8 cellular contexts compared by ENCODE assay signal in genomic region chr3:23761440-23761896, GRCh38. TPM values are rescaled to one million over a fixed set of nuclear protein-coding genes. Genes with fewer than 3 reads are reported as not detected.
A peak's percentile ranks its signal among the peaks of the same experiment; 100 is the strongest.
DNase-seq lines count a peak whose midpoint lies in the region; ATAC-seq and TF ChIP-seq lines count a peak whose summit lies in the region.

No MANE protein-coding gene starts in this region.

- H3K36me3 ChIP-seq in IMR-90 (ENCODE audit: control insufficient read depth, insufficient read depth, low read length) = no peaks in the 10 kb centered on the region
- no peaks in the 10 kb centered on the region for H3K36me3 ChIP-seq in mesenchymal stem cell (ENCODE audit: control insufficient read depth in 1 of 2, insufficient read depth in 2 of 2, low read depth in 1 of 2, low read length in 2 of 2)

- H2BK15ac ChIP-seq in IMR-90 (ENCODE audit: low read depth, low read length) (no peak overlapping the region), mesenchymal stem cell (ENCODE audit: low read depth, poor library complexity, severe bottlenecking) (no peak overlapping the region)

- H2AK5ac ChIP-seq in IMR-90 (ENCODE audit: low read depth, low read length) (no peak overlapping the region), mesenchymal stem cell (ENCODE audit: low read length, severe bottlenecking) (no peak overlapping the region)

- no peak overlapping the region for H2BK12ac ChIP-seq in mesenchymal stem cell (ENCODE audit: low read length in 2 of 2)

- no peak overlapping the region for H2BK20ac ChIP-seq in IMR-90 (ENCODE audit: low read depth, low read length)

- TF ChIP-seq POLR2A in IMR-90 (IDR thresholded peaks at IDR 0.05; ENCODE audit: low read depth, low read length) = no peak

- H3K4me2 ChIP-seq in IMR-90 (ENCODE audit: low read depth, low read length) (no peak overlapping the region), mesenchymal stem cell (ENCODE audit: low read length, poor library complexity, severe bottlenecking) (no peak overlapping the region)

- H2AK9ac ChIP-seq in IMR-90 (replicated peaks; ENCODE audit: low read depth, low read length, poor library complexity) = peak overlapping the region; percentile 23

- H3K79me1 ChIP-seq in IMR-90 (ENCODE audit: low read depth in 1 of 2, low read length in 2 of 2) = no peaks in the 10 kb centered on the region
- no peaks in the 10 kb centered on the region for H3K79me1 ChIP-seq in mesenchymal stem cell (replicated peaks; ENCODE audit: low read length, poor library complexity, severe bottlenecking)

- ATAC-seq in GM21737 (IDR thresholded peaks at IDR 0.05; ENCODE audit: unreplicated experiment) (peak; percentile 31), IMR-90 (ENCODE audit: low read depth) (peak; percentile 79; the same call in 1 of the 2 replicates)

- H4K20me1 ChIP-seq in IMR-90 (ENCODE audit: insufficient read depth, low read length) = no peaks in the 10 kb centered on the region

- H4K91ac ChIP-seq in IMR-90 (ENCODE audit: insufficient read depth, low read depth, low read length) (no peak overlapping the region), mesenchymal stem cell (ENCODE audit: low read length) (no peak overlapping the region)

- CTCF ChIA-PET in IMR-90 (lab: Yijun Ruan, JAX) = interaction anchor here (0.5 to 1.2 kb wide), 4 partner anchors 11 to 283 kb away, joined by 3 to 4 read pairs (median 3); no protein-coding TSS in a partner anchor

- H3K18ac ChIP-seq in IMR-90 (ENCODE audit: low read depth, low read length) (no peak overlapping the region), mesenchymal stem cell (ENCODE audit: low read depth in 1 of 2, low read length in 2 of 2) (peak overlapping the region in 1 of 2 experiments; percentile 6)

- whole genome bisulfite sequencing in IMR-90 (ENCODE audit: extremely low coverage in 2 of 2, insufficient read length in 1 of 2), 2 experiments = no CpG with 5 or more reads among the region's 2 CpGs
- WGBS in mesenchymal stem cell = 56% methylated on average over 2 of the region's 2 CpGs

- intact Hi-C loops in IMR-90 (cut with micrococcal nuclease) = loop anchor here (10.0 kb wide), 1 partner anchor 577 kb away; no protein-coding TSS in a partner anchor

- H2BK120ac ChIP-seq in IMR-90 (ENCODE audit: low read depth, low read length) = no peak overlapping the region
- H2BK120ac ChIP-seq in mesenchymal stem cell (ENCODE audit: low read depth, low read length) = no peak overlapping the region

- H3K4ac ChIP-seq in IMR-90 (ENCODE audit: low read depth, low read length) = no peak overlapping the region
- H3K4ac ChIP-seq in mesenchymal stem cell (ENCODE audit: low read depth in 1 of 2, low read length in 2 of 2) = no peak overlapping the region

- H2AFZ ChIP-seq in IMR-90 (replicated peaks; ENCODE audit: low read length, poor library complexity) (no peak overlapping the region), mesenchymal stem cell (ENCODE audit: low read depth, low read length) (no peak overlapping the region)

- dilution Hi-C loops in IMR-90 (cut with HindIII; ENCODE audit: low sequenced_read_pairs, unreplicated experiment) = no loop called here

- no peaks in the 10 kb centered on the region for H3K9me1 ChIP-seq in IMR-90 (ENCODE audit: insufficient read depth, low read length)

- H3K9me3 ChIP-seq in IMR-90 (ENCODE audit: control insufficient read depth, insufficient read depth, low read length) (no peaks in the 10 kb centered on the region), mesenchymal stem cell (ENCODE audit: control insufficient read depth, low read length) (no peaks in the 10 kb centered on the region)

- in situ Hi-C loops in IMR-90 (cut with MboI; ENCODE audit: low sequenced_read_pairs) = no loop called here

- H3K27ac ChIP-seq in IMR-90 (ENCODE audit: insufficient read depth, low read length) (no peak overlapping the region), mesenchymal stem cell (ENCODE audit: low read length, poor library complexity, severe bottlenecking) (no peak overlapping the region)

- TF ChIP-seq CTCF in GM10266 (IDR thresholded peaks at IDR 0.05; ENCODE audit: control insufficient read depth, insufficient read depth, low read depth, missing control alignments) (peak; percentile 49), IMR-90 (conservative IDR thresholded peaks at IDR 0.05; ENCODE audit: low read depth, low read length) (peak; percentile 48)

- H4K5ac ChIP-seq in IMR-90 (ENCODE audit: low read depth, low read length) = no peak overlapping the region

- H3K23ac ChIP-seq in IMR-90 (ENCODE audit: low read depth, low read length) = no peak overlapping the region
- no peak overlapping the region for H3K23ac ChIP-seq in mesenchymal stem cell (ENCODE audit: low read length in 2 of 2)

- H3K27me3 ChIP-seq in IMR-90 (ENCODE audit: control insufficient read depth, insufficient read depth, low read length) (no peaks in the 10 kb centered on the region), mesenchymal stem cell (ENCODE audit: control insufficient read depth in 1 of 2, insufficient read depth in 1 of 2, low read length in 2 of 2) (no peaks in the 10 kb centered on the region)

- no TSS peak for BruUV-seq in IMR-90 (replicated peaks; lab: Mats Ljungman, UMichigan)

- 0 out of 4 replicates have a peak overlapping the region, but pooled peaks of 1 of the 2 experiments have one; percentile 28 for H4K8ac ChIP-seq in IMR-90 (ENCODE audit: low read depth in 2 of 2, low read length in 2 of 2)
- no peak overlapping the region for H4K8ac ChIP-seq in mesenchymal stem cell (ENCODE audit: low read length)

- H3K9ac ChIP-seq in IMR-90 (ENCODE audit: low read depth, low read length) = no peak overlapping the region
- no peak overlapping the region for H3K9ac ChIP-seq in mesenchymal stem cell (ENCODE audit: low read length)

- no peak overlapping the region for H3K14ac ChIP-seq in IMR-90 (replicated peaks; ENCODE audit: low read depth, low read length)
- no peak overlapping the region for H3K14ac ChIP-seq in mesenchymal stem cell (ENCODE audit: low read length in 2 of 2)

- POLR2A ChIA-PET in IMR-90 (lab: Charles Lee; ENCODE audit: unreplicated experiment) = no interaction called here

- TF ChIP-seq RAD21 in IMR-90 (IDR thresholded peaks at IDR 0.05; ENCODE audit: low read length) = peak; percentile 61

- no peak overlapping the region for H3K56ac ChIP-seq in IMR-90 (ENCODE audit: extremely low read depth, insufficient read depth, low read length)

- H3K4me3 ChIP-seq in IMR-90 (ENCODE audit: insufficient read depth, low read depth, low read length) (no peak overlapping the region), mesenchymal stem cell (ENCODE audit: insufficient read depth in 1 of 2, low read depth in 1 of 2, low read length in 2 of 2) (no peak overlapping the region)

- DNase-seq in GM10266 (ENCODE audit: extremely low spot score) (peak; percentile 62), IMR-90 (peak; percentile 55), amniotic epithelial cell (ENCODE audit: low read depth) (peak; percentile 62), mesenchymal stem cell (peak; percentile 67), pons (ENCODE audit: low spot score) (no peak), NCI-H1092 treated with DMSO at 0.1 percent for 48 hours (lab: John Stamatoyannopoulos, UW) (no peak), DMS114 treated with DMSO at 0.1 percent for 48 hours (lab: John Stamatoyannopoulos, UW; ENCODE audit: unreplicated experiment) (no peak)

- H3K4me1 ChIP-seq in IMR-90 (ENCODE audit: control insufficient read depth, insufficient read depth, low read length) = peaks cover 4% of the 10 kb centered on the region; the same call in 1 of the 2 replicates
- H3K4me1 ChIP-seq in mesenchymal stem cell (ENCODE audit: control insufficient read depth, insufficient read depth, low read depth, low read length) = peaks cover 2% of the 10 kb centered on the region

- no peak overlapping the region for H2BK5ac ChIP-seq in IMR-90 (ENCODE audit: low read depth, low read length, poor library complexity, severe bottlenecking)
- no peak overlapping the region for H2BK5ac ChIP-seq in mesenchymal stem cell (ENCODE audit: low read depth, low read length, poor library complexity, severe bottlenecking)

TF ChIP-seq in IMR-90, 13 proteins besides CTCF, POLR2A, EP300 and RAD21:
- TF ChIP-seq SMC3 (IDR thresholded peaks at IDR 0.05; ENCODE audit: low read depth, low read length) = peak; percentile 51
- no peak for TF ChIP-seq RCOR1 (IDR thresholded peaks at IDR 0.05; ENCODE audit: insufficient replicate concordance, low read length)

RNA-seq across cellular contexts. Expression of gene UBE2E1, which starts 44.3 kb away (rescaled TPM):
- 54.1 and 87.8 TPM in 2 replicates for total RNA-seq in IMR-90 (2012; rRNA removed)
- 72.0 and 91.6 TPM in 2 replicates for polyA plus RNA-seq in IMR-90 (2012; rRNA removed)
- polyA plus RNA-seq in IMR-90 (2012; cell fraction: cytosol; rRNA removed) = 18.9 and 32.8 TPM in 2 replicates
- 14.1 and 55.4 TPM in 2 replicates for polyA plus RNA-seq in IMR-90 (2012; cell fraction: nucleus; rRNA removed; ENCODE audit: low replicate concordance)
- polyA plus RNA-seq in mesenchymal stem cell (2013, experiment 1 of 2) = 181 TPM
- 175 TPM for polyA plus RNA-seq in mesenchymal stem cell (2013, experiment 2 of 2)

Comparison
In these comparisons a context has a peak if more than half of its experiments do, and no peak if none do; other contexts are left out.
1. DNase-seq: peak in GM10266 (single experiment), IMR-90 (single experiment), amniotic epithelial cell (single experiment) and mesenchymal stem cell (single experiment); none in pons (single experiment), NCI-H1092 treated with DMSO at 0.1 percent for 48 hours (single experiment) and DMS114 treated with DMSO at 0.1 percent for 48 hours (single experiment).